ENCODE assay signal across 17 cellular contexts in genomic region chr13:39503048-39503447, GRCh38.
"Had no signal": no experiment of that assay in that cellular context is flagged by ENCODE, and none has a peak within 500 bp of the region (broad histone marks: within the 10 kb centered on the region; RNA-seq: fewer than 3 reads in every experiment).

No MANE protein-coding gene starts in this region.

- H3K36me3 ChIP-seq: thyroid gland, upper lobe of left lung, uterus had no signal

- H3K9me3 ChIP-seq: thyroid gland, upper lobe of left lung, uterus had no signal

- H3K27ac ChIP-seq: dorsolateral prefrontal cortex, thyroid gland, uterus had no signal

- ATAC-seq: left colon; naive thymus-derived CD4-positive, alpha-beta T cell had no signal

- DNase-seq: cortex of kidney; dorsolateral prefrontal cortex; effector CD8-positive, alpha-beta T cell; foreskin melanocyte; head of caudate nucleus; hypothalamus; kidney; left colon; naive thymus-derived CD4-positive, alpha-beta T cell; nephron progenitor cell; posterior cingulate gyrus; small intestine; stimulated activated CD4-positive, alpha-beta T cell treated with anti-CD3 and anti-CD28 coated beads, Interleukin-12 subunit alpha, Interleukin-12 subunit beta, amount 100 ng/mL, for 4 hours; stimulated activated naive CD4-positive, alpha-beta T cell treated with Interleukin-2 at 50 U/mL for 16 hours; thyroid gland; upper lobe of left lung; uterus had no signal

- H3K4me3 ChIP-seq: dorsolateral prefrontal cortex, thyroid gland, upper lobe of left lung, uterus had no signal

- H3K27me3 ChIP-seq: dorsolateral prefrontal cortex, thyroid gland, upper lobe of left lung, uterus had no signal

- H3K4me1 ChIP-seq: uterus had no signal
